Comparison of ENCODE assay signal across 9 cellular contexts in genomic region chr1:72281637-72282270, GRCh38. TPM values are rescaled to one million over a fixed set of nuclear protein-coding genes. Genes with fewer than 3 reads are reported as not detected.
DNase-seq lines count a peak whose midpoint lies in the region; ATAC-seq and TF ChIP-seq lines count a peak whose summit lies in the region.
"Had no signal": no experiment of that assay in that cellular context is flagged by ENCODE, and none has a peak within 500 bp of the region (broad histone marks: within the 10 kb centered on the region; RNA-seq: fewer than 3 reads in every experiment).

No MANE protein-coding gene starts in this region.

- in situ Hi-C loops in astrocyte of the cerebellum (cut with HindIII; ENCODE audit: low sequenced_read_pairs) = no loop called here

- TF ChIP-seq POLR2A in lower leg skin (IDR thresholded peaks at IDR 0.05) = no peak

- DNase-seq in BE2C (no peak), HPDE6-E6E7 (ENCODE audit: extremely low spot score) (peak; percentile 2), astrocyte of the cerebellum (ENCODE audit: low read depth) (no peak), lower leg skin (ENCODE audit: low spot score in 2 of 2) (peak in 1 of 2 donors; percentile 86), iPS-NIHi11 (ENCODE audit: low spot score) (no peak)

- ATAC-seq in GM21825 (IDR thresholded peaks at IDR 0.05; ENCODE audit: unreplicated experiment) (no peak), HG02938 (IDR thresholded peaks at IDR 0.05; ENCODE audit: unreplicated experiment) (no peak)

- peak overlapping the region; percentile 56 for H3K4me3 ChIP-seq in BE2C (ENCODE audit: low read depth, low read length)
- H3K4me3 ChIP-seq in astrocyte of the cerebellum (ENCODE audit: low read depth, low read length) = peak overlapping the region; percentile 68
- H3K4me3 ChIP-seq in lower leg skin (ENCODE audit: low read depth, poor library complexity, severe bottlenecking) = peak overlapping the region; percentile 25
- peak overlapping the region; percentile 59 for H3K4me3 ChIP-seq in urinary bladder (ENCODE audit: low read depth, low read length)

- H3K4me1 ChIP-seq in BE2C (no peaks in the 10 kb centered on the region), urinary bladder (ENCODE audit: insufficient read depth) (no peaks in the 10 kb centered on the region)

- no peak for TF ChIP-seq CTCF in BE2C (IDR thresholded peaks at IDR 0.05; ENCODE audit: low read depth, low read length)
- no peak for TF ChIP-seq CTCF in astrocyte of the cerebellum (IDR thresholded peaks at IDR 0.05; ENCODE audit: low read depth, low read length, missing control alignments)
- TF ChIP-seq CTCF in lower leg skin (IDR thresholded peaks at IDR 0.05) = no peak

- intact Hi-C loops in lower leg skin (cut with DNase I; ENCODE audit: low total_unique reads) = no loop called here

- H3K9me3 ChIP-seq in BE2C = no peaks in the 10 kb centered on the region

- 9% methylated on average over 10 of the region's 10 CpGs for WGBS in lower leg skin, 2 donors
- WGBS in urinary bladder = 4% methylated on average over 10 of the region's 10 CpGs

- peak overlapping the region; percentile 58 for H3K27ac ChIP-seq in urinary bladder (ENCODE audit: low read depth)
- H3K27ac ChIP-seq: foreskin keratinocyte had no signal

- H3K27me3 ChIP-seq in BE2C = peaks cover 10% of the 10 kb centered on the region
- H3K27me3 ChIP-seq: foreskin keratinocyte had no signal

- H3K36me3 ChIP-seq in BE2C = no peaks in the 10 kb centered on the region
- H3K36me3 ChIP-seq in urinary bladder (ENCODE audit: insufficient read depth) = no peaks in the 10 kb centered on the region

RNA-seq across cellular contexts. Expression of gene NEGR1, which starts 0.6 kb away (rescaled TPM):
- 0.19 TPM for polyA plus RNA-seq in BE2C (2012; ENCODE audit: insufficient read depth, insufficient read length, low read depth)
- total RNA-seq in lower leg skin = 10 to 100 TPM in 1 of 4 donors, 1 to 10 TPM in 3; 4.1 to 13.6 (median 6.0) TPM
- 92.3 TPM for total RNA-seq in urinary bladder
- polyA plus RNA-seq in urinary bladder = 38.2 TPM
